16 cellular contexts compared by ENCODE assay signal in the genomic region with DNA sequence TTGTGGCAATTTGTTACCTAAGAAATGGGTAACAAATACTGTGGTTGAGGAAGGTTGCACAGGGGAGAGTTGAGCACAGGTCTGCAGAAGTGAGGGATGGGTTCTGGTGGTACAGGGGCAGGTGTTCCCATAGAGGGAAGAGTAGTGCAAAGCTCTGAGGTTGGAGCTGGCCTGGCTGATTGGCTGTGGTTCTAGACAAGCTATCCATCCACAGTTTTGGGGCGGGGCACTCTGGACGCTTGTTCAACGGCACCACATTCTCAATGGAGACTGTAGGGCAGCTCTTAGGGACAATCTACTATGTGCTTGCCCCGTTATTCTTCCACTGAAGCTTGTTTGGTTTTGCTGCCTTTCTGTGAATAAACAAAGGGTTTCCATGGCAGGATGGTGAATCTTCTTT. TPM values are rescaled to one million over a fixed set of nuclear protein-coding genes. Genes with fewer than 3 reads are reported as not detected.
A peak's percentile ranks its signal among the peaks of the same experiment; 100 is the strongest.
DNase-seq lines count a peak whose midpoint lies in the region; ATAC-seq and TF ChIP-seq lines count a peak whose summit lies in the region.
"Had no signal": no experiment of that assay in that cellular context is flagged by ENCODE, and none has a peak within 500 bp of the region (broad histone marks: within the 10 kb centered on the region; RNA-seq: fewer than 3 reads in every experiment).

No MANE protein-coding gene starts in this region.

- peaks cover 14% of the 10 kb centered on the region for H3K9me3 Mint-ChIP-seq in activated CD4-positive, alpha-beta T cell treated with anti-CD3 and anti-CD28 coated beads, Interleukin-2, amount 10 ng/mL, durations not matched to agents 24 days and 14 days
- H3K9me3 Mint-ChIP-seq in osteocyte (ENCODE audit: unreplicated experiment): peaks cover 3% of the 10 kb centered on the region
- H3K9me3 Mint-ChIP-seq in CD8-positive, alpha-beta T cell: peaks cover 7% of the 10 kb centered on the region

- DNase-seq in activated CD4-positive, alpha-beta T cell treated with anti-CD3 and anti-CD28 coated beads, Interleukin-2, amount 10 ng/mL, durations not matched to agents 24 days and 14 days: peak; percentile 40
- DNase-seq in activated CD4-positive, alpha-beta T cell treated with anti-CD3 and anti-CD28 coated beads, Interleukin-2, amount 50 U/mL, for 48 hours: no peak
- DNase-seq in islet precursor cell (peak; percentile 26), osteocyte (ENCODE audit: extremely low spot score, unreplicated experiment) (peak; percentile 68), HCEC 1CT (no peak), NCI-H2196 (lab: John Stamatoyannopoulos, UW; ENCODE audit: unreplicated experiment) (no peak)
- DNase-seq in CD8-positive, alpha-beta T cell: no peak
- DNase-seq: AML-193, Calu3, DMS79 treated with DMSO at 0.1 percent for 48 hours, GF-D8 had no signal

- ATAC-seq in CD8-positive, alpha-beta T cell: no peak
- ATAC-seq: A549, GM23338 had no signal

- H3K27ac ChIP-seq in CD8-positive, alpha-beta T cell (ENCODE audit: low read depth, low read length): no peak overlapping the region
- H3K27ac ChIP-seq: 22Rv1, A549, C4-2B had no signal

- peaks cover 10% of the 10 kb centered on the region for H3K27me3 Mint-ChIP-seq in activated CD4-positive, alpha-beta T cell treated with anti-CD3 and anti-CD28 coated beads, Interleukin-2, amount 10 ng/mL, durations not matched to agents 24 days and 14 days
- peaks cover 3% of the 10 kb centered on the region for H3K27me3 Mint-ChIP-seq in osteocyte (ENCODE audit: unreplicated experiment)
- H3K27me3 Mint-ChIP-seq in CD8-positive, alpha-beta T cell (ENCODE audit: low read depth): peaks cover 5% of the 10 kb centered on the region

- no peak overlapping the region for H3K27ac Mint-ChIP-seq in activated CD4-positive, alpha-beta T cell treated with anti-CD3 and anti-CD28 coated beads, Interleukin-2, amount 10 ng/mL, durations not matched to agents 24 days and 14 days
- H3K27ac Mint-ChIP-seq in osteocyte (ENCODE audit: unreplicated experiment): no peak overlapping the region
- H3K27ac Mint-ChIP-seq in CD8-positive, alpha-beta T cell: no peak overlapping the region
- H3K27ac Mint-ChIP-seq: CD4-positive, alpha-beta memory T cell; GM23338 had no signal

- H3K36me3 Mint-ChIP-seq in activated CD4-positive, alpha-beta T cell treated with anti-CD3 and anti-CD28 coated beads, Interleukin-2, amount 10 ng/mL, durations not matched to agents 24 days and 14 days (ENCODE audit: low read depth): peaks cover 2% of the 10 kb centered on the region
- H3K36me3 Mint-ChIP-seq in osteocyte (ENCODE audit: unreplicated experiment): no peaks in the 10 kb centered on the region
- H3K36me3 Mint-ChIP-seq in CD8-positive, alpha-beta T cell: peaks cover 10% of the 10 kb centered on the region

- CTCF ChIA-PET in CD8-positive, alpha-beta T cell (lab: Charles Lee): no interaction called here

- no peak for TF ChIP-seq CTCF in osteocyte (IDR thresholded peaks at IDR 0.05)
- no peak for TF ChIP-seq CTCF in CD8-positive, alpha-beta T cell (IDR thresholded peaks at IDR 0.05)

- POLR2A ChIA-PET in CD8-positive, alpha-beta T cell (lab: Charles Lee): no interaction called here

- no peak overlapping the region for H3K4me3 ChIP-seq in CD8-positive, alpha-beta T cell (ENCODE audit: low read depth, low read length)
- H3K4me3 ChIP-seq: A549, GM23338 had no signal

- intact Hi-C loops in activated CD4-positive, alpha-beta T cell treated with anti-CD3 and anti-CD28 coated beads, Interleukin-2, amount 10 ng/mL, durations not matched to agents 24 days and 14 days (cut with micrococcal nuclease): no loop called here
- intact Hi-C loops in CD8-positive, alpha-beta T cell (cut with DNase I, micrococcal nuclease): no loop called here

- no peaks in the 10 kb centered on the region for H3K9me3 ChIP-seq in CD8-positive, alpha-beta T cell (ENCODE audit: low read length)

- H3K4me1 Mint-ChIP-seq in activated CD4-positive, alpha-beta T cell treated with anti-CD3 and anti-CD28 coated beads, Interleukin-2, amount 10 ng/mL, durations not matched to agents 24 days and 14 days: no peaks in the 10 kb centered on the region
- no peaks in the 10 kb centered on the region for H3K4me1 Mint-ChIP-seq in osteocyte (ENCODE audit: unreplicated experiment)
- H3K4me1 Mint-ChIP-seq in CD8-positive, alpha-beta T cell (ENCODE audit: low read depth): no peaks in the 10 kb centered on the region
- H3K4me1 Mint-ChIP-seq: CD4-positive, alpha-beta memory T cell; GM23338 had no signal

- no peaks in the 10 kb centered on the region for H3K27me3 ChIP-seq in CD8-positive, alpha-beta T cell (ENCODE audit: insufficient read depth, low read length)

- H3K36me3 ChIP-seq in CD8-positive, alpha-beta T cell (ENCODE audit: insufficient read depth, low read length): no peaks in the 10 kb centered on the region

- no peak overlapping the region for H3K4me3 Mint-ChIP-seq in activated CD4-positive, alpha-beta T cell treated with anti-CD3 and anti-CD28 coated beads, Interleukin-2, amount 10 ng/mL, durations not matched to agents 24 days and 14 days
- H3K4me3 Mint-ChIP-seq in osteocyte (ENCODE audit: unreplicated experiment): no peak overlapping the region
- H3K4me3 Mint-ChIP-seq in CD8-positive, alpha-beta T cell: no peak overlapping the region
- H3K4me3 Mint-ChIP-seq: CD4-positive, alpha-beta memory T cell; GM23338 had no signal

- H3K4me1 ChIP-seq in CD8-positive, alpha-beta T cell (ENCODE audit: insufficient read depth, low read length): no peaks in the 10 kb centered on the region
- H3K4me1 ChIP-seq: A549 had no signal

RNA-seq across cellular contexts. Expression of a gene that starts 35.4 kb away (rescaled TPM):
- 7.3 and 7.7 TPM in 2 replicates for total RNA-seq in activated CD4-positive, alpha-beta T cell treated with anti-CD3 and anti-CD28 coated beads, Interleukin-2, amount 10 ng/mL, durations not matched to agents 24 days and 14 days
- 0.64 and 0.84 TPM in 2 replicates for total RNA-seq in osteocyte
- under 1 TPM; 0.08 to 0.11 TPM for total RNA-seq in CD8-positive, alpha-beta T cell
- total RNA-seq: CD4-positive, alpha-beta memory T cell had no signal

Comparison
In these comparisons a context has a peak if more than half of its experiments do, and no peak if none do; other contexts are left out.
1. DNase-seq: peak in activated CD4-positive, alpha-beta T cell treated with anti-CD3 and anti-CD28 coated beads, Interleukin-2, amount 10 ng/mL, durations not matched to agents 24 days and 14 days (single experiment), islet precursor cell (single experiment) and osteocyte (single experiment); none in activated CD4-positive, alpha-beta T cell treated with anti-CD3 and anti-CD28 coated beads, Interleukin-2, amount 50 U/mL, for 48 hours (0 of 2), HCEC 1CT (single experiment), CD8-positive, alpha-beta T cell (0 of 7) and NCI-H2196 (single experiment).